ENCODE assay signal across 13 cellular contexts in the genomic region with DNA sequence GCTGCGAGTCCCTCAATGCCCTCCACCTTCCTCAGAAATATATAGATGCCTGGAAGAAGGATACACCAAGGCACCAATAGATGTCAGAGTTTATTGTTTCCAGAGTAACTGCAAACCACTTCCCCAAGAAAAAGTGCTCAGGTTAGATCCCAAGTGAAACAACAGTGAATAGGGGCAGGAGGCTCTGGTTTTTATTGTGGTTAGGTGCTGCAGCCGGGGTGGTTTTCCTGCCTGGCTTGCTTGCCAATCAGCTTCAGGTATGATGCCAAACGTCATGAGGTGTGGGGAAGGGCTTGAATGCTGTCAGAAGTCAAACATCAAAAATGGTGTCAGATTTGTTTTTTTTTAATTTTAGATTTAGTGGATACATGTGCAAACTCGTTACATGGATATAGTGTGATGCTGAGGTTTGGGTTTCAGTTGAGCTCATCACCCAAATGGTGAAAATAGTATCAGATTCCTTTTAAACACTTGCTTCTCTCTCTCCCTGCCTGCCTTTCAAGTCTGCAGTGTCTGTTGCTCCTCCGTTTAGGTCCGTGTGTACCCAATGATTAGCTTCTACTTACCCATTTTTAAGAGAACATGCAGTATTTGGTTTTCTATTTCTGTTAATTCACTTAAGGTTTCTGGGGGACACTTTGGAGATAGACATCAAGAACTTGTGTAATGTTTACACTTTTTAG.
A peak's percentile ranks its signal among the peaks of the same experiment; 100 is the strongest.
DNase-seq lines count a peak whose midpoint lies in the region; FAIRE-seq and TF ChIP-seq lines count a peak whose summit lies in the region.
"Had no signal": no experiment of that assay in that cellular context is flagged by ENCODE, and none has a peak within 500 bp of the region (broad histone marks: within the 10 kb centered on the region; RNA-seq: fewer than 3 reads in every experiment).

No MANE protein-coding gene starts in this region.

- no peak overlapping the region for H3K4me3 ChIP-seq in CD4-positive, alpha-beta memory T cell (ENCODE audit: low read length in 2 of 2)
- H3K4me3 ChIP-seq: heart right ventricle, PC-9, psoas muscle had no signal

- H3K36me3 Mint-ChIP-seq in CD4-positive, alpha-beta memory T cell, result no peaks in the 10 kb centered on the region
- no peaks in the 10 kb centered on the region for H3K36me3 Mint-ChIP-seq in activated naive CD4-positive, alpha-beta T cell treated with anti-CD3 and anti-CD28 coated beads, Interleukin-2, amount 10 ng/mL, durations not matched to agents 7 days and 5 days

- H3K9me3 Mint-ChIP-seq in CD4-positive, alpha-beta memory T cell, result peaks cover 0 to 4% (median 0%) of the 10 kb centered on the region in 8 donors
- no peaks in the 10 kb centered on the region for H3K9me3 Mint-ChIP-seq in activated naive CD4-positive, alpha-beta T cell treated with anti-CD3 and anti-CD28 coated beads, Interleukin-2, amount 10 ng/mL, durations not matched to agents 7 days and 5 days

- peak; percentile 20 to 50 (median 40) for DNase-seq in CD4-positive, alpha-beta memory T cell
- DNase-seq in H4 (ENCODE audit: low spot score) (peak; percentile 32), SW480 (ENCODE audit: low spot score) (peak; percentile 27), H54 (ENCODE audit: insufficient read length, low spot score) (no peak), LoVo (ENCODE audit: low spot score) (no peak), NCI-H526 treated with DMSO at 0.1 percent for 48 hours (lab: John Stamatoyannopoulos, UW) (no peak), dermis blood vessel endothelial cell (no peak)
- DNase-seq in activated naive CD4-positive, alpha-beta T cell treated with anti-CD3 and anti-CD28 coated beads, Interleukin-2, amount 10 ng/mL, durations not matched to agents 7 days and 5 days, result peak; percentile 79
- DNase-seq: endodermal cell, heart right ventricle, mammary epithelial cell, PC-9, psoas muscle had no signal

- H3K4me1 Mint-ChIP-seq in CD4-positive, alpha-beta memory T cell, result peaks cover 1 to 8% (median 5%) of the 10 kb centered on the region in 4 donors
- H3K4me1 Mint-ChIP-seq in activated naive CD4-positive, alpha-beta T cell treated with anti-CD3 and anti-CD28 coated beads, Interleukin-2, amount 10 ng/mL, durations not matched to agents 7 days and 5 days, result peaks cover 10% of the 10 kb centered on the region
- H3K4me1 Mint-ChIP-seq: endodermal cell had no signal

- no peaks in the 10 kb centered on the region for H3K4me1 ChIP-seq in CD4-positive, alpha-beta memory T cell (ENCODE audit: insufficient read depth, low read length)
- H3K4me1 ChIP-seq: heart right ventricle, psoas muscle had no signal

- no peak overlapping the region for H3K27ac ChIP-seq in CD4-positive, alpha-beta memory T cell (ENCODE audit: low read depth, low read length)
- H3K27ac ChIP-seq: heart right ventricle, PC-9, psoas muscle had no signal

- no peaks in the 10 kb centered on the region for H3K27me3 Mint-ChIP-seq in CD4-positive, alpha-beta memory T cell
- no peaks in the 10 kb centered on the region for H3K27me3 Mint-ChIP-seq in activated naive CD4-positive, alpha-beta T cell treated with anti-CD3 and anti-CD28 coated beads, Interleukin-2, amount 10 ng/mL, durations not matched to agents 7 days and 5 days

- CTCF ChIA-PET in CD4-positive, alpha-beta memory T cell (lab: Charles Lee; ENCODE audit: partially characterized antibody), result no interaction called here
- CTCF ChIA-PET in activated naive CD4-positive, alpha-beta T cell treated with anti-CD3 and anti-CD28 coated beads, Interleukin-2, amount 10 ng/mL, durations not matched to agents 7 days and 5 days (lab: Charles Lee), result interaction anchor here (0.9 kb wide), 1 partner anchor 354 kb away, joined by 3 read pairs; no protein-coding TSS in a partner anchor

- H3K27ac Mint-ChIP-seq in CD4-positive, alpha-beta memory T cell, result peak overlapping the region in 2 of 7 donors; percentile 71 to 72
- peak overlapping the region; percentile 58 for H3K27ac Mint-ChIP-seq in activated naive CD4-positive, alpha-beta T cell treated with anti-CD3 and anti-CD28 coated beads, Interleukin-2, amount 10 ng/mL, durations not matched to agents 7 days and 5 days
- H3K27ac Mint-ChIP-seq: endodermal cell had no signal

- H3K36me3 ChIP-seq in CD4-positive, alpha-beta memory T cell (ENCODE audit: insufficient read depth, low read length), result no peaks in the 10 kb centered on the region
- H3K36me3 ChIP-seq: heart right ventricle had no signal

- peak overlapping the region in 6 of 8 donors; percentile 8 to 64 (median 42) for H3K4me3 Mint-ChIP-seq in CD4-positive, alpha-beta memory T cell
- peak overlapping the region; percentile 59 for H3K4me3 Mint-ChIP-seq in activated naive CD4-positive, alpha-beta T cell treated with anti-CD3 and anti-CD28 coated beads, Interleukin-2, amount 10 ng/mL, durations not matched to agents 7 days and 5 days
- H3K4me3 Mint-ChIP-seq: endodermal cell had no signal

- no peaks in the 10 kb centered on the region for H3K27me3 ChIP-seq in CD4-positive, alpha-beta memory T cell (ENCODE audit: insufficient read depth, low read length)
- H3K27me3 ChIP-seq: heart right ventricle had no signal

- H3K9me3 ChIP-seq in CD4-positive, alpha-beta memory T cell (ENCODE audit: control insufficient read depth in 1 of 2, low read length in 2 of 2), result no peaks in the 10 kb centered on the region
- H3K9me3 ChIP-seq: heart right ventricle had no signal

- no peak for FAIRE-seq in H54 (lab: Jason Lieb, UNC)

- intact Hi-C loops in CD4-positive, alpha-beta memory T cell (cut with micrococcal nuclease), result no loop called here

- TF ChIP-seq POLR2A in H54 (IDR thresholded peaks at IDR 0.05; ENCODE audit: low read depth, low read length), result no peak

- POLR2A ChIA-PET in CD4-positive, alpha-beta memory T cell (lab: Charles Lee; ENCODE audit: partially characterized antibody), result no interaction called here

Comparison
In these comparisons a context has a peak if more than half of its experiments do, and no peak if none do; other contexts are left out.
1. DNase-seq: peak in CD4-positive, alpha-beta memory T cell (5 of 5), H4 (single experiment), SW480 (single experiment) and activated naive CD4-positive, alpha-beta T cell treated with anti-CD3 and anti-CD28 coated beads, Interleukin-2, amount 10 ng/mL, durations not matched to agents 7 days and 5 days (single experiment); none in H54 (single experiment), LoVo (single experiment), NCI-H526 treated with DMSO at 0.1 percent for 48 hours (single experiment) and dermis blood vessel endothelial cell (single experiment).